ENCODE assay signal across 15 cellular contexts in the genomic region with DNA sequence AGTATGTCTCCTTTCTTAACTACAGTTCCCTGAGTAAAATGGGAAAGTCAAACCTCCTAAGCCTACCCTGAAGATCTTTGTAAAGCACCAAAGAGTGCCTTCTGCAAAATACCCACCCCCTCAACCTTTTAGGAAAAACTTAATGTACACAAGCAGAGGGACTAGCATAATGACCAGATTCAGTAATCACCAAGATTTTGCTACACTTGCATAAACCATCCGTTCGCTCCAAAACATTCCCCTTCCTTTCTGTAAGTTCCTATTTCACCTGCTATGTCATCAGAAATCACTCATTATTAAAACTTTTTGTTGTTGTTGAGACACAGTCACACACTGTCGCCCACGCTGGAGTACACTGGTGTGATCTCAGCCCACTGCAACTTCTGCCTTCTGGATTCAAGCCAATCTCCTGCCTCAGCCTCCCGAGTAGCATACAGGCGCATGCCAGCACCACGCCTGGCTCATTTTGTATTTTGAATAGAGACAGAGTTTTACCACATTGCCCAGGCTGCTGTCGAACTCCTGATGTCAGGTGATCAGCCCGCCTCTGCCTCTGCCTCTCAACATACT. TPM values are rescaled to one million over a fixed set of nuclear protein-coding genes. Genes with fewer than 3 reads are reported as not detected.
DNase-seq lines count a peak whose midpoint lies in the region; ATAC-seq and TF ChIP-seq lines count a peak whose summit lies in the region.
"Had no signal": no experiment of that assay in that cellular context is flagged by ENCODE, and none has a peak within 500 bp of the region (broad histone marks: within the 10 kb centered on the region; RNA-seq: fewer than 3 reads in every experiment).

No MANE protein-coding gene starts in this region.

- peaks cover 28 to 55% of the 10 kb centered on the region in 2 donors for H3K36me3 Mint-ChIP-seq in CD4-positive, alpha-beta memory T cell
- H3K36me3 Mint-ChIP-seq in activated B cell treated with CpG ODN at 0.5 μM for 24 hours (ENCODE audit: low read depth): peaks cover 65% of the 10 kb centered on the region
- H3K36me3 Mint-ChIP-seq in glutamatergic neuron (ENCODE audit: unreplicated experiment): no peaks in the 10 kb centered on the region

- no peaks in the 10 kb centered on the region for H3K27me3 Mint-ChIP-seq in CD4-positive, alpha-beta memory T cell
- H3K27me3 Mint-ChIP-seq in activated B cell treated with CpG ODN at 0.5 μM for 24 hours (no peaks in the 10 kb centered on the region), glutamatergic neuron (ENCODE audit: unreplicated experiment) (peaks cover 8% of the 10 kb centered on the region)

- BruUV-seq in A673 (replicated peaks; lab: Mats Ljungman, UMichigan): no TSS peak

- TF ChIP-seq CTCF in A673 (conservative IDR thresholded peaks at IDR 0.05; ENCODE audit: low read depth, low read length): no peak
- no peak for TF ChIP-seq CTCF in activated B cell treated with CpG ODN at 0.5 μM for 24 hours (IDR thresholded peaks at IDR 0.05)
- TF ChIP-seq CTCF in glutamatergic neuron (IDR thresholded peaks at IDR 0.05; ENCODE audit: partially characterized antibody, unreplicated experiment): no peak
- TF ChIP-seq CTCF in adrenal gland (IDR thresholded peaks at IDR 0.05): no peak
- TF ChIP-seq CTCF in Peyer's patch (IDR thresholded peaks at IDR 0.05): no peak

- no peak for ATAC-seq in activated B cell treated with CpG ODN at 0.5 μM for 24 hours (ENCODE audit: low read depth)
- ATAC-seq: HCT116, left lobe of liver had no signal

- DNase-seq in A673 (ENCODE audit: low spot score) (no peak), activated B cell treated with CpG ODN at 0.5 μM for 24 hours (no peak), glutamatergic neuron (no peak), adrenal gland (no peak), Peyer's patch (no peak), G401 (ENCODE audit: low spot score) (no peak), KG1 (lab: John Stamatoyannopoulos, UW) (no peak)
- no peak for DNase-seq in CD4-positive, alpha-beta memory T cell
- DNase-seq: GDM1 had no signal

- no peaks in the 10 kb centered on the region for H3K9me3 ChIP-seq in A673 (ENCODE audit: low read depth, low read length, poor library complexity, severe bottlenecking)
- H3K9me3 ChIP-seq in CD4-positive, alpha-beta memory T cell (ENCODE audit: control insufficient read depth in 1 of 2, low read length in 2 of 2): no peaks in the 10 kb centered on the region
- H3K9me3 ChIP-seq in adrenal gland (replicated peaks in 1 of 3): no peaks in the 10 kb centered on the region
- no peaks in the 10 kb centered on the region for H3K9me3 ChIP-seq in Peyer's patch
- H3K9me3 ChIP-seq: suprapubic skin had no signal

- POLR2A ChIA-PET in A673 (lab: Charles Lee; ENCODE audit: low non-redundant PET): no interaction called here
- POLR2A ChIA-PET in CD4-positive, alpha-beta memory T cell (lab: Charles Lee; ENCODE audit: partially characterized antibody): interaction anchor here (1.1 to 7.1 kb wide), 2 partner anchors 8 to 28 kb away, joined by 3 to 149 read pairs; a partner anchor contains a TSS
- POLR2A ChIA-PET in activated B cell treated with CpG ODN at 0.5 μM for 24 hours (lab: Charles Lee): interaction anchor here (0.6 kb wide), 1 partner anchor 343 kb away, joined by 4 read pairs; no protein-coding TSS in a partner anchor

- peaks cover 11 to 66% (median 41%) of the 10 kb centered on the region in 4 donors for H3K4me1 Mint-ChIP-seq in CD4-positive, alpha-beta memory T cell
- H3K4me1 Mint-ChIP-seq in activated B cell treated with CpG ODN at 0.5 μM for 24 hours (peaks cover 48% of the 10 kb centered on the region), glutamatergic neuron (ENCODE audit: low read depth, unreplicated experiment) (peaks cover 8% of the 10 kb centered on the region)

- H3K4me1 ChIP-seq in A673 (ENCODE audit: insufficient read depth, low read length, poor library complexity, severe bottlenecking) (peaks cover 18% of the 10 kb centered on the region), adrenal gland (replicated peaks in 1 of 2) (peaks cover 27 to 37% of the 10 kb centered on the region in 2 donors), Peyer's patch (peaks cover 0 to 43% (median 21%) of the 10 kb centered on the region in 4 donors)
- peaks cover 41% of the 10 kb centered on the region for H3K4me1 ChIP-seq in CD4-positive, alpha-beta memory T cell (ENCODE audit: insufficient read depth, low read length)

- in situ Hi-C loops in G401 (cut with HindIII; ENCODE audit: low sequenced_read_pairs): no loop called here

- H3K27ac Mint-ChIP-seq in CD4-positive, alpha-beta memory T cell: peak overlapping the region in 6 of 7 donors; percentile 18 to 89 (median 60)
- peak overlapping the region; percentile 41 for H3K27ac Mint-ChIP-seq in activated B cell treated with CpG ODN at 0.5 μM for 24 hours
- H3K27ac Mint-ChIP-seq in glutamatergic neuron (ENCODE audit: unreplicated experiment): peak overlapping the region; percentile 70

- H3K27me3 ChIP-seq in A673 (replicated peaks; ENCODE audit: insufficient read depth, low read depth, low read length, poor library complexity): no peaks in the 10 kb centered on the region
- H3K27me3 ChIP-seq in CD4-positive, alpha-beta memory T cell (ENCODE audit: insufficient read depth, low read length): no peaks in the 10 kb centered on the region
- H3K27me3 ChIP-seq in adrenal gland: no peaks in the 10 kb centered on the region
- H3K27me3 ChIP-seq in Peyer's patch: no peaks in the 10 kb centered on the region
- H3K27me3 ChIP-seq: cardiac muscle cell, suprapubic skin had no signal

- intact Hi-C loops in A673 (cut with micrococcal nuclease; ENCODE audit: unreplicated experiment): no loop called here
- intact Hi-C loops in CD4-positive, alpha-beta memory T cell (cut with micrococcal nuclease): no loop called here
- intact Hi-C loops in activated B cell treated with CpG ODN at 0.5 μM for 24 hours (cut with micrococcal nuclease): loop anchor here (10.0 kb wide), 1 partner anchor 501 kb away; no protein-coding TSS in a partner anchor
- intact Hi-C loops in adrenal gland (cut with DNase I): no loop called here

- H3K4me3 Mint-ChIP-seq in CD4-positive, alpha-beta memory T cell: peak overlapping the region in 3 of 8 donors; percentile 39 to 62 (median 58)
- H3K4me3 Mint-ChIP-seq in activated B cell treated with CpG ODN at 0.5 μM for 24 hours (no peak overlapping the region), glutamatergic neuron (ENCODE audit: unreplicated experiment) (peak overlapping the region; percentile 32)

- H3K27ac ChIP-seq in A673 (ENCODE audit: low read depth, low read length, poor library complexity, severe bottlenecking) (peak overlapping the region; percentile 14), adrenal gland (no peak overlapping the region), Peyer's patch (no peak overlapping the region)
- H3K27ac ChIP-seq in CD4-positive, alpha-beta memory T cell (ENCODE audit: low read depth, low read length): no peak overlapping the region
- H3K27ac ChIP-seq: cardiac muscle cell, HL-60, suprapubic skin had no signal

- H3K36me3 ChIP-seq in A673 (ENCODE audit: insufficient read depth, low read length, poor library complexity, severe bottlenecking): peaks cover 51% of the 10 kb centered on the region
- H3K36me3 ChIP-seq in CD4-positive, alpha-beta memory T cell (ENCODE audit: insufficient read depth, low read length): peaks cover 40% of the 10 kb centered on the region
- H3K36me3 ChIP-seq in adrenal gland (replicated peaks in 1 of 2): peaks cover 0 to 53% of the 10 kb centered on the region in 2 donors
- H3K36me3 ChIP-seq in Peyer's patch: peaks cover 0 to 46% (median 0%) of the 10 kb centered on the region in 3 donors

- CTCF ChIA-PET in A673 (lab: Charles Lee) (no interaction called here), activated B cell treated with CpG ODN at 0.5 μM for 24 hours (lab: Charles Lee) (no interaction called here)
- CTCF ChIA-PET in CD4-positive, alpha-beta memory T cell (lab: Charles Lee; ENCODE audit: partially characterized antibody): interaction anchor here (0.7 kb wide), 1 partner anchor 33 kb away, joined by 3 read pairs; no protein-coding TSS in a partner anchor

- TF ChIP-seq POLR2A in adrenal gland (IDR thresholded peaks at IDR 0.05) (no peak), Peyer's patch (IDR thresholded peaks at IDR 0.05) (no peak)

- 80 to 88% (median 83%) methylated on average over 9 of the region's 9 CpGs for WGBS in adrenal gland, 4 donors

- H3K9me3 Mint-ChIP-seq in CD4-positive, alpha-beta memory T cell: peaks cover 0 to 3% (median 0%) of the 10 kb centered on the region in 8 donors
- no peaks in the 10 kb centered on the region for H3K9me3 Mint-ChIP-seq in activated B cell treated with CpG ODN at 0.5 μM for 24 hours
- peaks cover 21% of the 10 kb centered on the region for H3K9me3 Mint-ChIP-seq in glutamatergic neuron (ENCODE audit: unreplicated experiment)

- H3K4me3 ChIP-seq in A673 (ENCODE audit: low read depth, low read length, poor library complexity, severe bottlenecking) (no peak overlapping the region), adrenal gland (no peak overlapping the region), Peyer's patch (no peak overlapping the region)
- no peak overlapping the region for H3K4me3 ChIP-seq in CD4-positive, alpha-beta memory T cell (ENCODE audit: low read length in 2 of 2)
- H3K4me3 ChIP-seq: cardiac muscle cell, suprapubic skin had no signal

RNA-seq across cellular contexts. Expression of a gene that starts 3.5 kb away (rescaled TPM):
- 137 and 151 TPM in 2 replicates for total RNA-seq in A673 (2021)
- 100 to 1,000 TPM; 119 to 123 TPM for total RNA-seq in CD4-positive, alpha-beta memory T cell
- polyA plus RNA-seq in CD4-positive, alpha-beta memory T cell: 100 to 1,000 TPM; 171 to 202 TPM
- total RNA-seq in activated B cell treated with CpG ODN at 0.5 μM for 24 hours: 134 and 136 TPM in 2 replicates
- total RNA-seq in glutamatergic neuron (ENCODE audit: unreplicated experiment): 98.6 TPM
- 100 to 1,000 TPM in 7 of 8 donors, 10 to 100 TPM in 1; 98.9 to 276 (median 158) TPM for total RNA-seq in adrenal gland
- 100 to 1,000 TPM; 116 to 175 (median 134) TPM for polyA plus RNA-seq in adrenal gland
- 10 to 100 TPM; 58.2 to 94.1 (median 78.2) TPM for total RNA-seq in Peyer's patch
- total RNA-seq in G401 (2014; rRNA removed; shearing (Covaris generic)): 60.9 and 75.0 TPM in 2 replicates

RNA-seq across cellular contexts. Expression of a gene that starts 4.5 kb away (rescaled TPM):
- total RNA-seq in A673 (2021) (206 and 213 TPM in 2 replicates), activated B cell treated with CpG ODN at 0.5 μM for 24 hours (188 and 225 TPM in 2 replicates), glutamatergic neuron (ENCODE audit: unreplicated experiment) (394 TPM), adrenal gland (100 to 1,000 TPM in 6 of 8 donors, 10 to 100 TPM in 2; 53.4 to 264 (median 148) TPM), Peyer's patch (1,000 to 10,000 TPM in 1 of 4 donors, 100 to 1,000 TPM in 3; 216 to 1,008 (median 423) TPM)
- total RNA-seq in CD4-positive, alpha-beta memory T cell: 100 to 1,000 TPM; 388 to 394 TPM
- polyA plus RNA-seq in CD4-positive, alpha-beta memory T cell: 10 to 100 TPM; 18.3 to 36.6 TPM
- polyA plus RNA-seq in adrenal gland: 100 to 1,000 TPM in 2 of 3 donors, 10 to 100 TPM in 1; 65.2 to 893 (median 593) TPM
- 79.4 and 105 TPM in 2 replicates for total RNA-seq in G401 (2014; rRNA removed; shearing (Covaris generic))

RNA-seq across cellular contexts. Expression of a gene that starts 17.4 kb away (rescaled TPM):
- not detected in 2 replicates for total RNA-seq in A673 (2021)
- not detected for total RNA-seq in CD4-positive, alpha-beta memory T cell
- polyA plus RNA-seq in CD4-positive, alpha-beta memory T cell: not detected
- total RNA-seq in activated B cell treated with CpG ODN at 0.5 μM for 24 hours: 0.13 TPM in 1 of 2 replicates, not detected in the other
- total RNA-seq in glutamatergic neuron (ENCODE audit: unreplicated experiment): 38.4 TPM
- total RNA-seq in adrenal gland: 1 to 10 TPM in 5 of 8 donors, under 1 TPM in 3; 0.39 to 2.6 (median 1.6) TPM
- 1 to 10 TPM in 2 of 3 donors, under 1 TPM in 1; 0.53 to 3.4 (median 2.2) TPM for polyA plus RNA-seq in adrenal gland
- 10 to 100 TPM in 1 of 4 donors, 1 to 10 TPM in 2, under 1 TPM in 1; 0.54 to 11.6 (median 2.0) TPM for total RNA-seq in Peyer's patch
- 0.43 and 0.54 TPM in 2 replicates for total RNA-seq in G401 (2014; rRNA removed; shearing (Covaris generic))
- total RNA-seq: SK-MEL-5 had no signal

RNA-seq across cellular contexts. Expression of a gene that starts 28.6 kb away (rescaled TPM):
- total RNA-seq in A673 (2021): 172 and 176 TPM in 2 replicates
- 10 to 100 TPM; 60.4 to 72.7 TPM for total RNA-seq in CD4-positive, alpha-beta memory T cell
- 100 to 1,000 TPM; 159 to 179 TPM for polyA plus RNA-seq in CD4-positive, alpha-beta memory T cell
- total RNA-seq in activated B cell treated with CpG ODN at 0.5 μM for 24 hours: 91.5 and 105 TPM in 2 replicates
- 130 TPM for total RNA-seq in glutamatergic neuron (ENCODE audit: unreplicated experiment)
- total RNA-seq in adrenal gland: 100 to 1,000 TPM in 7 of 8 donors, 10 to 100 TPM in 1; 89.6 to 260 (median 161) TPM
- 100 to 1,000 TPM in 2 of 3 donors, 10 to 100 TPM in 1; 44.2 to 317 (median 226) TPM for polyA plus RNA-seq in adrenal gland
- 100 to 1,000 TPM; 122 to 172 (median 134) TPM for total RNA-seq in Peyer's patch
- 210 and 263 TPM in 2 replicates for total RNA-seq in G401 (2014; rRNA removed; shearing (Covaris generic))

RNA-seq across cellular contexts. Expression of a gene that starts 31.9 kb away (rescaled TPM):
- total RNA-seq in A673 (2021): 0.92 and 2.7 TPM in 2 replicates
- not detected for total RNA-seq in CD4-positive, alpha-beta memory T cell
- polyA plus RNA-seq in CD4-positive, alpha-beta memory T cell: not detected
- total RNA-seq in activated B cell treated with CpG ODN at 0.5 μM for 24 hours: not detected in 2 replicates
- 56.9 TPM for total RNA-seq in glutamatergic neuron (ENCODE audit: unreplicated experiment)
- 10 to 100 TPM; 14.8 to 49.0 (median 30.6) TPM for total RNA-seq in adrenal gland
- polyA plus RNA-seq in adrenal gland: 10 to 100 TPM in 2 of 3 donors, under 1 TPM in 1; 0.99 to 39.3 (median 25.9) TPM
- 10 to 100 TPM in 1 of 4 donors, 1 to 10 TPM in 3; 3.2 to 14.0 (median 6.7) TPM for total RNA-seq in Peyer's patch
- total RNA-seq in G401 (2014; rRNA removed; shearing (Covaris generic)): 20.3 and 26.8 TPM in 2 replicates
